1 cellular context compared by ENCODE assay signal in the genomic region with DNA sequence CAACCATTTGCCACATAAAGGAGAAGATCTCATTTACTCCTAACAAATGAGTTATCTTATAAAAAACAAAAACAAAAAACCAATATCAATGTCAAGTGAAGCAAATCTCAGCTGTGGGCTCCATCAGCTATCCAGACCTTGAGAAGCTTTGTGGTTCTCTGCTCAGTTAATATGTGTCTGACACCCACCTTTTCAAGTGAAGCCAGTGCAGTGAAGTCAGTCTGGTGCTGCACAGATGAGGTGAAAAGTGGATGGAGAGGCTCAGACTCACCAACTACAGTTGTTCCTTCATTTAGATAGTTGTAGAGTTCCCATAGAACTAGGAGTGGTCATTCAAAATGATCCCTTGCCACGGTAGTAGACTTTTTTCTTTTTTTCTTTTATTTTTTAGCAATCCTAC.
TF ChIP-seq lines count a peak whose summit lies in the region.

No MANE protein-coding gene starts in this region.

TF ChIP-seq in GM12878, 131 proteins besides CTCF, POLR2A, EP300 and RAD21 (continued from another document):
- TF ChIP-seq, protein P1, sequence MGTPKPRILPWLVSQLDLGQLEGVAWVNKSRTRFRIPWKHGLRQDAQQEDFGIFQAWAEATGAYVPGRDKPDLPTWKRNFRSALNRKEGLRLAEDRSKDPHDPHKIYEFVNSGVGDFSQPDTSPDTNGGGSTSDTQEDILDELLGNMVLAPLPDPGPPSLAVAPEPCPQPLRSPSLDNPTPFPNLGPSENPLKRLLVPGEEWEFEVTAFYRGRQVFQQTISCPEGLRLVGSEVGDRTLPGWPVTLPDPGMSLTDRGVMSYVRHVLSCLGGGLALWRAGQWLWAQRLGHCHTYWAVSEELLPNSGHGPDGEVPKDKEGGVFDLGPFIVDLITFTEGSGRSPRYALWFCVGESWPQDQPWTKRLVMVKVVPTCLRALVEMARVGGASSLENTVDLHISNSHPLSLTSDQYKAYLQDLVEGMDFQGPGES (IDR thresholded peaks at IDR 0.05): no peak
